17 cellular contexts compared by ENCODE assay signal in genomic region chr3:125633767-125634166, GRCh38.
"Had no signal": no experiment of that assay in that cellular context is flagged by ENCODE, and none has a peak within 500 bp of the region (broad histone marks: within the 10 kb centered on the region; RNA-seq: fewer than 3 reads in every experiment).

No MANE protein-coding gene starts in this region.

- H3K9me3 Mint-ChIP-seq: activated T-helper 17 cell treated with anti-CD3 and anti-CD28 coated beads, Interleukin-2, amount 50 U/mL, for 72 hours; effector memory CD8-positive, alpha-beta T cell; type B pancreatic cell had no signal

- H3K27ac ChIP-seq: ascending aorta, dorsolateral prefrontal cortex, testis had no signal

- ATAC-seq: activated naive CD4-positive, alpha-beta T cell treated with anti-CD3 and anti-CD28 coated beads, Interleukin-2, amount 50 U/mL, for 72 hours; activated T-helper 17 cell treated with anti-CD3 and anti-CD28 coated beads, Interleukin-2, amount 50 U/mL, for 72 hours; WTC11 had no signal

- DNase-seq: activated T-cell treated with anti-CD3 and anti-CD28 coated beads, Interleukin-2, amount 50 U/mL, for 24 hours; central memory CD4-positive, alpha-beta T cell; effector memory CD8-positive, alpha-beta T cell; naive thymus-derived CD4-positive, alpha-beta T cell; stimulated activated CD4-positive, alpha-beta T cell treated with anti-CD3 and anti-CD28 coated beads, Interleukin-2, amount 100 ng/mL, for 24 hours had no signal

- H3K4me1 Mint-ChIP-seq: activated T-helper 17 cell treated with anti-CD3 and anti-CD28 coated beads, Interleukin-2, amount 50 U/mL, for 72 hours; naive thymus-derived CD4-positive, alpha-beta T cell; neural crest cell; WTC11 had no signal

- H3K4me3 ChIP-seq: adrenal gland, ascending aorta, dorsolateral prefrontal cortex, heart left ventricle, testis had no signal

- H3K27ac Mint-ChIP-seq: activated naive CD4-positive, alpha-beta T cell treated with anti-CD3 and anti-CD28 coated beads, Interleukin-2, amount 50 U/mL, for 72 hours; activated T-cell treated with anti-CD3 and anti-CD28 coated beads, Interleukin-2, amount 50 U/mL, for 24 hours; activated T-helper 17 cell treated with anti-CD3 and anti-CD28 coated beads, Interleukin-2, amount 50 U/mL, for 72 hours; effector memory CD8-positive, alpha-beta T cell; naive thymus-derived CD4-positive, alpha-beta T cell; T-helper 1 cell treated with Interleukin-12 subunit alpha and Interleukin-12 subunit beta and Interleukin-4 antibody, amounts not matched to agents 30 μg/mL and 1 μg/mL, for 36 hours; WTC11 had no signal

- H3K27me3 ChIP-seq: adrenal gland, ascending aorta, heart left ventricle, testis had no signal

- H3K4me3 Mint-ChIP-seq: activated T-cell treated with anti-CD3 and anti-CD28 coated beads, Interleukin-2, amount 50 U/mL, for 24 hours; activated T-helper 17 cell treated with anti-CD3 and anti-CD28 coated beads, Interleukin-2, amount 50 U/mL, for 72 hours; effector memory CD8-positive, alpha-beta T cell; naive thymus-derived CD4-positive, alpha-beta T cell; neural crest cell; stimulated activated naive B cell treated with anti-CD40 and anti-IgM and Interleukin-4, amounts not matched to agents 10 μg/mL and 1 μg/mL and 100 μg/mL, for 72 hours; T-helper 1 cell treated with Interleukin-12 subunit alpha and Interleukin-12 subunit beta and Interleukin-4 antibody, amounts not matched to agents 30 μg/mL and 1 μg/mL, for 36 hours; type B pancreatic cell; WTC11 had no signal

- H3K36me3 Mint-ChIP-seq: type B pancreatic cell had no signal

- H3K9me3 ChIP-seq: adrenal gland, ascending aorta, testis had no signal

- H3K4me1 ChIP-seq: ascending aorta had no signal

- H3K36me3 ChIP-seq: adrenal gland, ascending aorta, heart left ventricle had no signal
